In genomic region chr10:17547026-17547425, GRCh38 we compare ENCODE assay signal across 24 cellular contexts.
"Had no signal": no experiment of that assay in that cellular context is flagged by ENCODE, and none has a peak within 500 bp of the region (broad histone marks: within the 10 kb centered on the region; RNA-seq: fewer than 3 reads in every experiment).

No MANE protein-coding gene starts in this region.

- H3K9me3 ChIP-seq: adrenal gland, gastroesophageal sphincter, heart right ventricle, sigmoid colon, stomach, thoracic aorta had no signal

- H3K4me1 ChIP-seq: adrenal gland, gastroesophageal sphincter, parathyroid adenoma, sigmoid colon had no signal

- H3K9me3 Mint-ChIP-seq: central memory CD8-positive, alpha-beta T cell; effector memory CD8-positive, alpha-beta T cell had no signal

- H3K9ac ChIP-seq: parathyroid adenoma had no signal

- H3K27ac ChIP-seq: adrenal gland, gastroesophageal sphincter, heart right ventricle, parathyroid adenoma, sigmoid colon, stomach, thoracic aorta, VCaP had no signal

- H3K27me3 ChIP-seq: adrenal gland, gastroesophageal sphincter, heart right ventricle, sigmoid colon, stomach had no signal

- H3K4me1 Mint-ChIP-seq: central memory CD8-positive, alpha-beta T cell had no signal

- H3K79me2 ChIP-seq: parathyroid adenoma had no signal

- H3K4me3 ChIP-seq: adrenal gland, gastroesophageal sphincter, heart right ventricle, lung, sigmoid colon, stomach, thoracic aorta had no signal

- DNase-seq: activated CD4-positive, alpha-beta T cell treated with anti-CD3 and anti-CD28 coated beads for 1 hour; activated CD4-positive, alpha-beta T cell treated with anti-CD3 and anti-CD28 coated beads, Interleukin-2, amount 50 U/mL, for 48 hours; activated CD8-positive, alpha-beta memory T cell treated with anti-CD3 and anti-CD28 coated beads, Interleukin-2, amount 10 ng/mL, durations not matched to agents 7 days and 5 days; activated naive CD4-positive, alpha-beta T cell treated with anti-CD3 and anti-CD28 coated beads, Interleukin-2, amount 50 U/mL, for 16 hours; activated T-cell treated with anti-CD3 and anti-CD28 coated beads, Interleukin-2, amount 50 U/mL, for 1 hour; adrenal gland; cortex of kidney; effector memory CD8-positive, alpha-beta T cell; heart right ventricle; midbrain; sigmoid colon; stimulated activated CD4-positive, alpha-beta T cell treated with anti-CD3 and anti-CD28 coated beads, Interleukin-12 subunit alpha, Interleukin-12 subunit beta, amount 100 ng/mL, for 4 hours; stimulated activated CD4-positive, alpha-beta T cell treated with anti-CD3 and anti-CD28 coated beads, Interleukin-2, amount 100 ng/mL, for 24 hours; stomach; T-helper 1 cell; T1000 had no signal

- FAIRE-seq: islet of Langerhans had no signal

- ATAC-seq: activated CD8-positive, alpha-beta memory T cell treated with anti-CD3 and anti-CD28 coated beads, Interleukin-2, amount 10 ng/mL, durations not matched to agents 7 days and 5 days; effector memory CD8-positive, alpha-beta T cell; gastroesophageal sphincter; heart right ventricle had no signal

- H3K36me3 ChIP-seq: adrenal gland, gastroesophageal sphincter, heart right ventricle, sigmoid colon, stomach, thoracic aorta had no signal

- H3K4me3 Mint-ChIP-seq: activated CD8-positive, alpha-beta memory T cell treated with anti-CD3 and anti-CD28 coated beads, Interleukin-2, amount 10 ng/mL, durations not matched to agents 7 days and 5 days; brain; central memory CD8-positive, alpha-beta T cell; effector memory CD8-positive, alpha-beta T cell had no signal

- H3K36me3 Mint-ChIP-seq: activated CD8-positive, alpha-beta memory T cell treated with anti-CD3 and anti-CD28 coated beads, Interleukin-2, amount 10 ng/mL, durations not matched to agents 7 days and 5 days; brain had no signal

- H3K27me3 Mint-ChIP-seq: central memory CD8-positive, alpha-beta T cell; effector memory CD8-positive, alpha-beta T cell had no signal

- H2AFZ ChIP-seq: parathyroid adenoma had no signal

- H3K27ac Mint-ChIP-seq: activated CD8-positive, alpha-beta memory T cell treated with anti-CD3 and anti-CD28 coated beads, Interleukin-2, amount 10 ng/mL, durations not matched to agents 7 days and 5 days; effector memory CD8-positive, alpha-beta T cell had no signal
